ENCODE assay signal across 14 cellular contexts in the genomic region with DNA sequence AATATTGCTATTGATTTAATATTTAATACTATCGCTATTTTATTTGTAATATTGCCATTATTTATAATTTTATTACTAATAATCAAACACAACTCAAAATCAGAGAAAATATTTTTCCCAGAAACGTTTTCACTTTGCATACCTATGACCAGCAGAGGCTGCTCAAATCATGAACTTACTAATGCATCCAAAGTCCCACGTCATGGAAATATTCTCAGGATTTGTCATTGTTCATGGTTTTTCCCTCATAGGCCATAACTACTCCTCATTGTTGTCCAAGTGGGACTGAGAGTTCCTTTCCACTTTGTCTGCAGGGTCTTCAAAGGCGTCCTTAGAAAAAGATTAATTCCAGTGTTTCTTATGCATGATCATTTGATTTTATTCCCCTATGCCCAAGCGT.
DNase-seq lines count a peak whose midpoint lies in the region; ATAC-seq lines count a peak whose summit lies in the region.
"Had no signal": no experiment of that assay in that cellular context is flagged by ENCODE, and none has a peak within 500 bp of the region (broad histone marks: within the 10 kb centered on the region; RNA-seq: fewer than 3 reads in every experiment).

No MANE protein-coding gene starts in this region.

- ATAC-seq in sciatic nerve: peak; percentile 68
- ATAC-seq: gastrocnemius medialis had no signal

- intact Hi-C loops in sciatic nerve (cut with DNase I): no loop called here

- peak; percentile 52 for DNase-seq in GM04503 (ENCODE audit: low read depth)
- peak; percentile 51 for DNase-seq in RKO (ENCODE audit: low spot score)
- DNase-seq in fibroblast of gingiva (ENCODE audit: low read depth): peak; percentile 79
- DNase-seq in sciatic nerve (ENCODE audit: low spot score): no peak
- no peak for DNase-seq in DMS 273 treated with DMSO at 0.1 percent for 48 hours (lab: John Stamatoyannopoulos, UW)
- DNase-seq in germinal center (ENCODE audit: low spot score): no peak
- no peak for DNase-seq in effector CD4-positive, alpha-beta T cell
- no peak for DNase-seq in OCI-M1 (lab: John Stamatoyannopoulos, UW)
- DNase-seq: activated CD4-positive, alpha-beta T cell treated with anti-CD3 and anti-CD28 coated beads for 4 hours; gastrocnemius medialis; kidney; NCI-H1436 treated with DMSO at 0.1 percent for 48 hours; NCI-H774; tibial artery had no signal

Comparison
In these comparisons a context has a peak if more than half of its experiments do, and no peak if none do; other contexts are left out.
1. DNase-seq: peak in GM04503 (single experiment), RKO (single experiment) and fibroblast of gingiva (single experiment); none in sciatic nerve (single experiment), DMS 273 treated with DMSO at 0.1 percent for 48 hours (single experiment), germinal center (single experiment), effector CD4-positive, alpha-beta T cell (single experiment) and OCI-M1 (single experiment).